ENCODE assay signal across 8 cellular contexts in the genomic region with DNA sequence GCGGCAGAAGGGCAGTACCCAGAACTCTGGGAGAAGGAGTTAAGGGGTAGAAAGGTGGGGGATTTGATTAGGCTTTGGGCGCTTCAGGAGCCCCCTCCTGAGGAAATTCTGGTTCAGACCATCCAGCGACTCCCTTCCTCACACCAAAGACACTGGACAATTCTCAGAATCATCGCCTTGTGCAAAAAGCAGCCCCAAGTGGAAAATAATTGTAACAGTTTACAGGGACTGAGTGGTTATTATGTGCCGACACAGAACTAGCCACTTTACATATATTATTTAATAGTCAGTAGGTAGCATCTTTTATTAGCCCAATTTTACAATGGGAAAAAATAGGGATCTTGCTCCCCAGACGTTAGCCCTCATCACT. TPM values are rescaled to one million over a fixed set of nuclear protein-coding genes. Genes with fewer than 3 reads are reported as not detected.
DNase-seq lines count a peak whose midpoint lies in the region; ATAC-seq, FAIRE-seq and TF ChIP-seq lines count a peak whose summit lies in the region.

No MANE protein-coding gene starts in this region.

- DNase-seq in H7 (no peak), WTC11 (ENCODE audit: low spot score) (no peak), germinal center (ENCODE audit: low spot score) (peak; percentile 18), GM12891 (ENCODE audit: insufficient read length, low spot score) (no peak), OCI-M1 (lab: John Stamatoyannopoulos, UW) (no peak), iPS-NIHi11 (ENCODE audit: low spot score) (no peak)

- H3K27me3 Mint-ChIP-seq in WTC11 (ENCODE audit: low read depth), result peaks cover 12% of the 10 kb centered on the region

- peaks cover 23% of the 10 kb centered on the region for H3K36me3 ChIP-seq in H7 (replicated peaks; ENCODE audit: control insufficient read depth, insufficient read depth, low read length)

- peaks cover 28% of the 10 kb centered on the region for H3K4me1 Mint-ChIP-seq in WTC11

- no peak for ATAC-seq in WTC11
- no peak for ATAC-seq in HG03280 (IDR thresholded peaks at IDR 0.05; ENCODE audit: unreplicated experiment)

- peaks cover 5% of the 10 kb centered on the region for H3K27me3 ChIP-seq in H7 (ENCODE audit: control insufficient read depth, insufficient read depth, low read length)

- CTCF ChIA-PET in WTC11 (lab: Charles Lee), result interaction anchor here (0.5 to 5.4 kb wide), 12 partner anchors 23 to 209 kb away, joined by 3 to 68 read pairs (median 6); a partner anchor contains a TSS

- no peaks in the 10 kb centered on the region for H3K9me3 Mint-ChIP-seq in WTC11

- H3K36me3 Mint-ChIP-seq in WTC11, result peaks cover 24% of the 10 kb centered on the region

- H3K4me3 ChIP-seq in H7 (ENCODE audit: insufficient read depth, low read depth, low read length) (peak overlapping the region; percentile 50), skin epidermis (peak overlapping the region; percentile 55 to 83 (median 69))

- H3K27ac Mint-ChIP-seq in WTC11, result peak overlapping the region; percentile 93

- no peak for TF ChIP-seq CTCF in WTC11 (IDR thresholded peaks at IDR 0.05)

- POLR2A ChIA-PET in WTC11 (lab: Charles Lee), result interaction anchor here (1.1 kb wide), 2 partner anchors 137 to 930 kb away, joined by 3 to 4 read pairs; a partner anchor contains a TSS

- H3K27ac ChIP-seq in skin epidermis, result peak overlapping the region; percentile 40 to 94 (median 85)

- H3K4me3 Mint-ChIP-seq in WTC11, result peak overlapping the region; percentile 78

- no peak for FAIRE-seq in GM12891 (lab: Jason Lieb, UNC)

- TF ChIP-seq POLR2A in GM12891 (IDR thresholded peaks at IDR 0.05; ENCODE audit: low read depth, low read length), result no peak

TF ChIP-seq in WTC11, 78 proteins besides CTCF, POLR2A, EP300 and RAD21 (continues in another document):
- TF ChIP-seq EMX1 (CRISPR knock-in tag; IDR thresholded peaks at IDR 0.05), result no peak
- TF ChIP-seq, protein P1, sequence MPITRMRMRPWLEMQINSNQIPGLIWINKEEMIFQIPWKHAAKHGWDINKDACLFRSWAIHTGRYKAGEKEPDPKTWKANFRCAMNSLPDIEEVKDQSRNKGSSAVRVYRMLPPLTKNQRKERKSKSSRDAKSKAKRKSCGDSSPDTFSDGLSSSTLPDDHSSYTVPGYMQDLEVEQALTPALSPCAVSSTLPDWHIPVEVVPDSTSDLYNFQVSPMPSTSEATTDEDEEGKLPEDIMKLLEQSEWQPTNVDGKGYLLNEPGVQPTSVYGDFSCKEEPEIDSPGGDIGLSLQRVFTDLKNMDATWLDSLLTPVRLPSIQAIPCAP (CRISPR knock-in tag; IDR thresholded peaks at IDR 0.05), result no peak
- TF ChIP-seq, protein P2, sequence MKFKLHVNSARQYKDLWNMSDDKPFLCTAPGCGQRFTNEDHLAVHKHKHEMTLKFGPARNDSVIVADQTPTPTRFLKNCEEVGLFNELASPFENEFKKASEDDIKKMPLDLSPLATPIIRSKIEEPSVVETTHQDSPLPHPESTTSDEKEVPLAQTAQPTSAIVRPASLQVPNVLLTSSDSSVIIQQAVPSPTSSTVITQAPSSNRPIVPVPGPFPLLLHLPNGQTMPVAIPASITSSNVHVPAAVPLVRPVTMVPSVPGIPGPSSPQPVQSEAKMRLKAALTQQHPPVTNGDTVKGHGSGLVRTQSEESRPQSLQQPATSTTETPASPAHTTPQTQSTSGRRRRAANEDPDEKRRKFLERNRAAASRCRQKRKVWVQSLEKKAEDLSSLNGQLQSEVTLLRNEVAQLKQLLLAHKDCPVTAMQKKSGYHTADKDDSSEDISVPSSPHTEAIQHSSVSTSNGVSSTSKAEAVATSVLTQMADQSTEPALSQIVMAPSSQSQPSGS (CRISPR knock-in tag; IDR thresholded peaks at IDR 0.05; ENCODE audit: borderline replicate concordance, low read depth), result no peak
- no peak for TF ChIP-seq SP1 (CRISPR knock-in tag; conservative IDR thresholded peaks at IDR 0.05)
- TF ChIP-seq IRF2 (CRISPR knock-in tag; IDR thresholded peaks at IDR 0.05; ENCODE audit: borderline replicate concordance, low read depth), result no peak
- TF ChIP-seq, protein P3, sequence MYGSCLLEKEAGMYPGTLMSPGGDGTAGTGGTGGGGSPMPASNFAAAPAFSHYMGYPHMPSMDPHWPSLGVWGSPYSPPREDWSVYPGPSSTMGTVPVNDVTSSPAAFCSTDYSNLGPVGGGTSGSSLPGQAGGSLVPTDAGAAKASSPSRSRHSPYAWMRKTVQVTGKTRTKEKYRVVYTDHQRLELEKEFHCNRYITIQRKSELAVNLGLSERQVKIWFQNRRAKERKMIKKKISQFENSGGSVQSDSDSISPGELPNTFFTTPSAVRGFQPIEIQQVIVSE (CRISPR knock-in tag; IDR thresholded peaks at IDR 0.05; ENCODE audit: borderline replicate concordance), result no peak
- no peak for TF ChIP-seq PRRX2 (CRISPR knock-in tag; IDR thresholded peaks at IDR 0.05)
- no peak for TF ChIP-seq ESRRA (CRISPR knock-in tag; IDR thresholded peaks at IDR 0.05; ENCODE audit: borderline replicate concordance)
- TF ChIP-seq KAT7 (CRISPR knock-in tag; IDR thresholded peaks at IDR 0.05; ENCODE audit: borderline replicate concordance), result no peak

TF ChIP-seq in GM12891, 5 proteins besides CTCF, POLR2A, EP300 and RAD21:
- TF ChIP-seq PAX5 (IDR thresholded peaks at IDR 0.05; ENCODE audit: insufficient read depth, low read length, severe bottlenecking), result no peak
- no peak for TF ChIP-seq SPI1 (IDR thresholded peaks at IDR 0.05; ENCODE audit: low read depth, low read length)
- no peak for TF ChIP-seq POU2F2 (IDR thresholded peaks at IDR 0.05; ENCODE audit: low read depth, low read length)
- TF ChIP-seq TAF1 (IDR thresholded peaks at IDR 0.05; ENCODE audit: low read depth, low read length), result no peak
- no peak for TF ChIP-seq POLR2AphosphoS5 (IDR thresholded peaks at IDR 0.05; ENCODE audit: low read depth, low read length)
TF ChIP-seq in GM12891: peak in this region for 0.

RNA-seq across cellular contexts. Expression of a gene that starts 0.7 kb away (rescaled TPM):
- total RNA-seq in H7 (2014; rRNA removed; shearing (Covaris generic)), result 18.3 and 24.9 TPM in 2 replicates
- total RNA-seq in WTC11 (2021), result 16.6 to 21.3 TPM (median 19.0 TPM) in 3 replicates
- polyA plus RNA-seq in GM12891 (2012; ENCODE audit: low read depth, missing spikeins), result 3.9 TPM

RNA-seq across cellular contexts. Expression of a gene that starts 6.7 kb away (rescaled TPM):
- total RNA-seq in H7 (2014; rRNA removed; shearing (Covaris generic)), result 56.0 and 57.1 TPM in 2 replicates
- total RNA-seq in WTC11 (2021), result 46.0 to 53.1 TPM (median 46.1 TPM) in 3 replicates
- 34.4 TPM for polyA plus RNA-seq in GM12891 (2012; ENCODE audit: low read depth, missing spikeins)

RNA-seq across cellular contexts. Expression of a gene that starts 6.9 kb away (rescaled TPM):
- total RNA-seq in H7 (2014; rRNA removed; shearing (Covaris generic)), result 23.1 and 24.9 TPM in 2 replicates
- 35.8 to 42.6 TPM (median 36.1 TPM) in 3 replicates for total RNA-seq in WTC11 (2021)
- 26.1 TPM for polyA plus RNA-seq in GM12891 (2012; ENCODE audit: low read depth, missing spikeins)

RNA-seq across cellular contexts. Expression of a gene that starts 22.7 kb away (rescaled TPM):
- 5.9 and 11.2 TPM in 2 replicates for total RNA-seq in H7 (2014; rRNA removed; shearing (Covaris generic))
- 10.5 to 11.5 TPM (median 10.9 TPM) in 3 replicates for total RNA-seq in WTC11 (2021)
- polyA plus RNA-seq in GM12891 (2012; ENCODE audit: low read depth, missing spikeins), result 11.9 TPM

RNA-seq across cellular contexts. Expression of a gene that starts 33.6 kb away (rescaled TPM):
- 3.2 TPM in 1 of 2 replicates, not detected in the other for total RNA-seq in H7 (2014; rRNA removed; shearing (Covaris generic))
- 1.4 to 2.4 TPM (median 1.7 TPM) in 3 replicates for total RNA-seq in WTC11 (2021)
- polyA plus RNA-seq in GM12891 (2012; ENCODE audit: low read depth, missing spikeins), result 11.3 TPM
